Comparison of ENCODE assay signal across 18 cellular contexts in the genomic region with DNA sequence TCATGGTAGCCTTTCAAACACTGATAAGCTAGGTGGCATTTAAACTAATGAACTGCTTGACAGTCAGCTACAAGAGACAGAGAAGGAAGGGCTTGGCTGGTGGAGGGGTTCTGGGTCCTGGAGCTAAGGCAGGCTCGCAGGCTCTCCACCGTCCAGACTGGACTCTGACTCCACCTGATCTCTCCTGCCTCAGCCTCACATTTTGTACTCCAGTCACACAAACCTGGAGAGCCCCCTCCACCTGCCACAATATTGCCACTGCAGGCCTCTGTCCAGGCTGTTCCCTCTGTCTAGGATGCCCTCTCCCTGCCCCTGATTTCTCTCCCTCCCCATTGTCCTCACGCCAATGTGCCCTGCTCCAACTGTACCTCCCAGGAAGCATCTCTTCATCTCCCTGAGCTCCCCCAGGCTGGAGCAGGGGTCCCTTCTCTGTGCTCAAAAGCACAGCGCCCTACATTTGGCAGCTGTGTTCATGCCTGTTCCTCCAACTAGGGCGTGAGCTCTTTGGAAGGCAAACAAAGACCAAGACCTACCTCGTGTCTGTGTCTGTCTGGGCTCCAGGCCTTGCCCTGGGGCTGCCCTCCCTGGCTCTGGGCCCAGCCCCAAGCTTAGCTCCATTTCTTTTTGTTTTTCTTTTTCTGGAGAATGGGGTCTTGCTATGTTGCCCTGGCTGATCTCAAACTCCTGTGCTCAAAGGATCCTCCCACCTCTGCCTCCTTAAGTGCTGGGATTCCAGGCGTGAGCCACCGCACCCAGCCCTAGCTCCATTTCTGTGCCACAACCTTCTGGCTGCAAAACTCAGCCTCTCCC. TPM values are rescaled to one million over a fixed set of nuclear protein-coding genes. Genes with fewer than 3 reads are reported as not detected.
A peak's percentile ranks its signal among the peaks of the same experiment; 100 is the strongest.
DNase-seq lines count a peak whose midpoint lies in the region; ATAC-seq and TF ChIP-seq lines count a peak whose summit lies in the region.
"Had no signal": no experiment of that assay in that cellular context is flagged by ENCODE, and none has a peak within 500 bp of the region (broad histone marks: within the 10 kb centered on the region; RNA-seq: fewer than 3 reads in every experiment).

No MANE protein-coding gene starts in this region.

- no peak overlapping the region for H4K8ac ChIP-seq in H9 (replicated peaks; ENCODE audit: insufficient read length, low read depth, low read length)

- H3K36me3 Mint-ChIP-seq in H9 (ENCODE audit: insufficient read depth in 1 of 3, low read depth in 3 of 3), result no peaks in the 10 kb centered on the region; a peak in 1 of 7 replicates
- H3K36me3 Mint-ChIP-seq: activated CD4-positive, alpha-beta memory T cell treated with anti-CD3 and anti-CD28 coated beads for 36 hours; activated naive CD8-positive, alpha-beta T cell; CD8-positive, alpha-beta T cell; memory B cell had no signal

- no peak overlapping the region for H2BK5ac ChIP-seq in H9 (ENCODE audit: insufficient read length, low read length)

- H4K20me1 ChIP-seq in H9 (ENCODE audit: control insufficient read depth, insufficient read depth, insufficient read length), result no peaks in the 10 kb centered on the region

- no peaks in the 10 kb centered on the region for H3K9me3 Mint-ChIP-seq in H9
- H3K9me3 Mint-ChIP-seq: activated CD4-positive, alpha-beta memory T cell treated with anti-CD3 and anti-CD28 coated beads for 36 hours; CD8-positive, alpha-beta T cell; memory B cell had no signal

- DNase-seq in H9 (no peak), dermis blood vessel endothelial cell (peak; percentile 42), right lobe of liver (peak in 2 of 3 donors; percentile 66 to 68), spleen (peak; percentile 31), G401 (ENCODE audit: low spot score) (no peak), NOMO-1 treated with dmso at 0.1 percent for 144 hours (lab: John Stamatoyannopoulos, UW; ENCODE audit: unreplicated experiment) (no peak), NCI-H526 treated with DMSO at 0.1 percent for 48 hours (lab: John Stamatoyannopoulos, UW) (no peak), HCEC 1CT (no peak)
- DNase-seq: activated CD4-positive, alpha-beta memory T cell treated with anti-CD3 and anti-CD28 coated beads for 36 hours; activated T-cell treated with anti-CD3 and anti-CD28 coated beads, Interleukin-2, amount 50 U/mL, for 48 hours; CD8-positive, alpha-beta T cell; effector CD8-positive, alpha-beta T cell; NCI-H1092; NCI-H2171 treated with DMSO at 0.1 percent for 48 hours; NCI-H82 had no signal

- H3K14ac ChIP-seq in H9 (ENCODE audit: insufficient read depth, low read length), result no peak overlapping the region

- H2BK15ac ChIP-seq in H9 (ENCODE audit: low read depth, low read length), result no peak overlapping the region

- no peak overlapping the region for H3K4me3 Mint-ChIP-seq in H9
- H3K4me3 Mint-ChIP-seq: activated CD4-positive, alpha-beta memory T cell treated with anti-CD3 and anti-CD28 coated beads for 36 hours; activated naive CD8-positive, alpha-beta T cell; CD8-positive, alpha-beta T cell; memory B cell had no signal

- no peak overlapping the region for H3K18ac ChIP-seq in H9 (ENCODE audit: insufficient read length, low read depth, low read length)

- H2AFZ ChIP-seq in H9 (ENCODE audit: low read length), result no peak overlapping the region

- H3K9ac ChIP-seq in H9 (ENCODE audit: extremely low read depth, insufficient read length, low read length), result no peak overlapping the region

- H3K23ac ChIP-seq in H9 (ENCODE audit: insufficient read length, low read depth, low read length), result no peak overlapping the region

- peaks cover 27 to 36% of the 10 kb centered on the region in 2 experiments for H3K4me1 Mint-ChIP-seq in H9

- H2BK12ac ChIP-seq in H9 (ENCODE audit: insufficient read length, low read depth, low read length), result no peak overlapping the region

- no peak overlapping the region for H3K4ac ChIP-seq in H9 (ENCODE audit: low read depth, low read length)

- no peak overlapping the region for H2BK20ac ChIP-seq in H9 (ENCODE audit: low read depth, low read length, poor library complexity, severe bottlenecking)

- no peak overlapping the region for H2BK120ac ChIP-seq in H9 (ENCODE audit: low read depth, low read length, poor library complexity, severe bottlenecking)

- no peak for TF ChIP-seq POLR2A in right lobe of liver (IDR thresholded peaks at IDR 0.05)
- TF ChIP-seq POLR2A in spleen (IDR thresholded peaks at IDR 0.05), result no peak

- no peak overlapping the region for H3K56ac ChIP-seq in H9 (ENCODE audit: insufficient read length, low read depth, low read length)

- no CpG with 5 or more reads among the region's 8 CpGs for WGBS in H9 (ENCODE audit: extremely low coverage, insufficient read length, low lambda C conversion rate)
- 35% methylated on average over 4 of the region's 8 CpGs for WGBS in right lobe of liver (ENCODE audit: insufficient coverage, low coverage, low lambda C conversion rate, missing lambda C conversion rate)
- WGBS in spleen, 5 donors, result 64 to 84% (median 76%) methylated on average over 8 of the region's 8 CpGs

- peaks cover 16% of the 10 kb centered on the region for H3K27me3 Mint-ChIP-seq in H9 (ENCODE audit: low read depth)
- H3K27me3 Mint-ChIP-seq: activated naive CD8-positive, alpha-beta T cell had no signal

- no peak overlapping the region for H4K91ac ChIP-seq in H9 (ENCODE audit: insufficient read length, low read depth, low read length)

- ATAC-seq in right lobe of liver, result peak; percentile 57 to 86 (median 80)
- ATAC-seq: CD8-positive, alpha-beta T cell had no signal

- H3K9me3 ChIP-seq in H9 (ENCODE audit: control insufficient read depth, low read depth, low read length), result no peaks in the 10 kb centered on the region
- no peaks in the 10 kb centered on the region for H3K9me3 ChIP-seq in right lobe of liver
- no peaks in the 10 kb centered on the region for H3K9me3 ChIP-seq in spleen
- H3K9me3 ChIP-seq: breast epithelium had no signal

- H3K23me2 ChIP-seq in H9 (ENCODE audit: insufficient read length, low read depth, low read length, poor library complexity, severe bottlenecking), result no peaks in the 10 kb centered on the region

- no peak for TF ChIP-seq CTCF in H9 (conservative IDR thresholded peaks at IDR 0.05)
- TF ChIP-seq CTCF in right lobe of liver (IDR thresholded peaks at IDR 0.05), result no peak
- TF ChIP-seq CTCF in spleen (IDR thresholded peaks at IDR 0.05 in 8 of 11, conservative IDR thresholded peaks at IDR 0.05 in 3 of 11), result no peak

- H3K36me3 ChIP-seq in right lobe of liver (no peaks in the 10 kb centered on the region), spleen (peaks cover 0 to 16% (median 0%) of the 10 kb centered on the region in 6 donors)
- H3K36me3 ChIP-seq: breast epithelium had no signal

- H3K27ac Mint-ChIP-seq in H9, result peak overlapping the region in 2 of 3 experiments; percentile 15 to 46; a peak in 2 of 7 replicates
- H3K27ac Mint-ChIP-seq: activated CD4-positive, alpha-beta memory T cell treated with anti-CD3 and anti-CD28 coated beads for 36 hours; activated naive CD8-positive, alpha-beta T cell; CD8-positive, alpha-beta T cell; memory B cell had no signal

- no peaks in the 10 kb centered on the region; the same call in 1 of the 2 replicates for H3K4me1 ChIP-seq in H9 (ENCODE audit: insufficient read depth, low read length)
- peaks cover 0 to 20% (median 9%) of the 10 kb centered on the region in 4 donors for H3K4me1 ChIP-seq in right lobe of liver
- peaks cover 0 to 43% (median 16%) of the 10 kb centered on the region in 6 donors for H3K4me1 ChIP-seq in spleen

- intact Hi-C loops in right lobe of liver (cut with DNase I) (no loop called here), spleen (cut with DNase I; ENCODE audit: low total_unique reads) (no loop called here)

- no peaks in the 10 kb centered on the region for H3K27me3 ChIP-seq in H9 (ENCODE audit: insufficient read depth, low read length)
- H3K27me3 ChIP-seq in right lobe of liver, result no peaks in the 10 kb centered on the region
- no peaks in the 10 kb centered on the region for H3K27me3 ChIP-seq in spleen (replicated peaks in 1 of 7)
- H3K27me3 ChIP-seq: breast epithelium had no signal

- no peak overlapping the region for H2AK5ac ChIP-seq in H9 (ENCODE audit: insufficient read length, low read length)

- H3K4me3 ChIP-seq in right lobe of liver (no peak overlapping the region), spleen (peak overlapping the region in 1 of 8 donors; percentile 59)

- no peak overlapping the region for H3T11ph ChIP-seq in H9 (ENCODE audit: low read length)

- no peak overlapping the region for H4K5ac ChIP-seq in H9 (ENCODE audit: insufficient read length, low read depth, low read length)

- in situ Hi-C loops in G401 (cut with HindIII; ENCODE audit: low sequenced_read_pairs), result no loop called here

- no peak overlapping the region for H3K27ac ChIP-seq in H9 (ENCODE audit: insufficient read length, low read depth, low read length)
- peak overlapping the region in 1 of 3 donors; percentile 1 for H3K27ac ChIP-seq in right lobe of liver
- H3K27ac ChIP-seq in spleen, result peak overlapping the region in 3 of 8 donors; percentile 1 to 27 (median 27)

- H3K79me2 ChIP-seq in H9 (ENCODE audit: insufficient read depth, low read length), result no peaks in the 10 kb centered on the region

- H3K4me2 ChIP-seq in H9 (ENCODE audit: insufficient read depth, insufficient read length, low read length), result no peak overlapping the region

- no peaks in the 10 kb centered on the region for H3K79me1 ChIP-seq in H9 (ENCODE audit: insufficient read depth, low read depth, low read length, poor library complexity, severe bottlenecking)

RNA-seq across cellular contexts. Expression of gene TIE1, which starts 2.9 kb away (rescaled TPM):
- total RNA-seq in H9 (2021), result 0.64 and 1.2 TPM in 2 replicates
- total RNA-seq in dermis blood vessel endothelial cell, result 1,320 and 1,392 TPM in 2 replicates
- total RNA-seq in right lobe of liver, result 10 to 100 TPM in 1 of 6 experiments, 1 to 10 TPM in 5; 5.8 to 12.2 (median 8.0) TPM
- 10 to 100 TPM; 45.0 to 81.8 (median 65.4) TPM for total RNA-seq in spleen
- polyA plus RNA-seq in spleen, result 10 to 100 TPM in 1 of 3 donors, 1 to 10 TPM in 2; 4.9 to 17.4 (median 7.0) TPM
- not detected in 2 replicates for total RNA-seq in G401 (2014; rRNA removed; shearing (Covaris generic))
- total RNA-seq: activated CD4-positive, alpha-beta memory T cell treated with anti-CD3 and anti-CD28 coated beads for 36 hours; CD8-positive, alpha-beta T cell had no signal

RNA-seq across cellular contexts. Expression of gene C1orf210, which starts 18.3 kb away (rescaled TPM):
- total RNA-seq in H9 (2021) (5.9 and 6.3 TPM in 2 replicates), dermis blood vessel endothelial cell (not detected in 2 replicates), right lobe of liver (1 to 10 TPM in 4 of 6 experiments, under 1 TPM in 2; 0.58 to 2.7 (median 1.7) TPM), spleen (not detected)
- polyA plus RNA-seq in spleen, result not detected
- not detected in 2 replicates for total RNA-seq in G401 (2014; rRNA removed; shearing (Covaris generic))
- total RNA-seq: activated CD4-positive, alpha-beta memory T cell treated with anti-CD3 and anti-CD28 coated beads for 36 hours; CD8-positive, alpha-beta T cell had no signal

RNA-seq across cellular contexts. Expression of gene TMEM125, which starts 33.9 kb away (rescaled TPM):
- total RNA-seq in H9 (2021) (19.1 and 19.6 TPM in 2 replicates), dermis blood vessel endothelial cell (0.05 TPM in 1 of 2 replicates, not detected in the other), right lobe of liver (under 1 TPM in 2 of 6 experiments, not detected in 4; 0.21 to 0.27 TPM), spleen (not detected)
- under 1 TPM in 2 of 3 donors, not detected in 1; 0.05 to 0.06 TPM for polyA plus RNA-seq in spleen
- not detected in 2 replicates for total RNA-seq in G401 (2014; rRNA removed; shearing (Covaris generic))
- total RNA-seq: CD8-positive, alpha-beta T cell had no signal

RNA-seq across cellular contexts. Expression of gene MPL, which starts 33.9 kb away (rescaled TPM):
- total RNA-seq in H9 (2021), result 0.35 TPM in 1 of 2 replicates, not detected in the other
- total RNA-seq in dermis blood vessel endothelial cell, result 0.09 TPM in 1 of 2 replicates, not detected in the other
- total RNA-seq in right lobe of liver, result under 1 TPM in 1 of 6 experiments, not detected in 5; 0.59 TPM
- 1 to 10 TPM in 4 of 7 donors, under 1 TPM in 2, not detected in 1; 0.47 to 2.2 (median 1.3) TPM for total RNA-seq in spleen
- polyA plus RNA-seq in spleen, result not detected
- not detected in 2 replicates for total RNA-seq in G401 (2014; rRNA removed; shearing (Covaris generic))
- total RNA-seq: activated CD4-positive, alpha-beta memory T cell treated with anti-CD3 and anti-CD28 coated beads for 36 hours; breast epithelium; CD8-positive, alpha-beta T cell had no signal

RNA-seq across cellular contexts. Expression of gene CDC20, which starts 55.1 kb away (rescaled TPM):
- total RNA-seq in H9 (2021), result 246 and 251 TPM in 2 replicates
- total RNA-seq in dermis blood vessel endothelial cell, result 22.1 and 121 TPM in 2 replicates
- total RNA-seq in right lobe of liver, result 1 to 10 TPM in 4 of 6 experiments, under 1 TPM in 1, not detected in 1; 0.49 to 5.3 (median 2.3) TPM
- total RNA-seq in spleen, result 10 to 100 TPM in 4 of 7 donors, 1 to 10 TPM in 3; 3.8 to 18.4 (median 12.5) TPM
- polyA plus RNA-seq in spleen, result 10 to 100 TPM in 1 of 3 donors, 1 to 10 TPM in 2; 2.1 to 25.9 (median 7.0) TPM
- total RNA-seq in G401 (2014; rRNA removed; shearing (Covaris generic)), result 263 and 289 TPM in 2 replicates

Comparison
In these comparisons a context has a peak if more than half of its experiments do, and no peak if none do; other contexts are left out.
1. DNase-seq: peak in dermis blood vessel endothelial cell (single experiment), right lobe of liver (2 of 3) and spleen (single experiment); none in H9 (single experiment), G401 (single experiment), NOMO-1 treated with dmso at 0.1 percent for 144 hours (single experiment), NCI-H526 treated with DMSO at 0.1 percent for 48 hours (single experiment) and HCEC 1CT (single experiment).
2. RNA of gene TIE1, which starts 2.9 kb away (total RNA-seq): 1,320 to 1,392 TPM in dermis blood vessel endothelial cell; 45.0 to 81.8 TPM in spleen, 5.8 to 12.2 TPM in right lobe of liver, 0.64 to 1.2 TPM in H9 and not detected in G401; every median in the first group is over 10 times any median in the second.
3. RNA of gene TMEM125, which starts 33.9 kb away (total RNA-seq): 19.1 to 19.6 TPM in H9; 0.21 to 0.27 TPM in right lobe of liver, 0.05 TPM in dermis blood vessel endothelial cell, not detected in spleen and not detected in G401; every median in the first group is over 10 times any median in the second.